In the genomic region with DNA sequence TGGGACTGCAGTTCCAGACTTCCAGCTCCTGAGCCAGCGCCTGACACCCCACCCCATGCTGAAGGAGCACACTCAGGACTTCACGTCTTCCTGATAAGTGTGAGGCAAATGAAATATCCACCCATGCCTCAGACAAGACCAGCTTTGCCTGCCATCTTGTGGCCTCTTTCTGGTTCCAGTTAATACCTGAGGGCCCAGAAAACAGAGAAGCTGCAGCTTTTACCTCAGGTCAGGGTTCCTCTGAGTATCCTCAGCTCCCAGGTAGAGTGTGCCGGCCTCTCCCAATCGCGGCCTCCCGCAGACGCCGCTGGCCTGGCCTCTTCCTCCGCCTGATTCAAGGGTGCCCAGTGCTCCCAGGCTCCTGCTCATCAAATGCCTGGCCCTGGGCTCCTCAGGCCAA, we compare ENCODE assay signal across 10 cellular contexts. TPM values are rescaled to one million over a fixed set of nuclear protein-coding genes. Genes with fewer than 3 reads are reported as not detected.
A peak's percentile ranks its signal among the peaks of the same experiment; 100 is the strongest.
DNase-seq lines count a peak whose midpoint lies in the region; ATAC-seq and TF ChIP-seq lines count a peak whose summit lies in the region.
"Had no signal": no experiment of that assay in that cellular context is flagged by ENCODE, and none has a peak within 500 bp of the region (broad histone marks: within the 10 kb centered on the region; RNA-seq: fewer than 3 reads in every experiment).

No MANE protein-coding gene starts in this region.

- no peak overlapping the region for H3K27ac ChIP-seq in right atrium auricular region

- H3K27me3 ChIP-seq in right atrium auricular region = no peaks in the 10 kb centered on the region

- no peaks in the 10 kb centered on the region for H3K36me3 ChIP-seq in right atrium auricular region

- peaks cover 0 to 10% of the 10 kb centered on the region in 2 donors for H3K4me1 ChIP-seq in right atrium auricular region

- H3K4me3 ChIP-seq in right atrium auricular region (no peak overlapping the region), foreskin fibroblast (ENCODE audit: low read depth in 1 of 2, low read length in 2 of 2) (no peak overlapping the region)

- ATAC-seq in left ventricle myocardium superior = peak; percentile 22
- peak; percentile 40 for ATAC-seq in esophagus mucosa
- ATAC-seq in HG03095 (IDR thresholded peaks at IDR 0.05; ENCODE audit: unreplicated experiment) = no peak
- no peak for ATAC-seq in HG03378 (IDR thresholded peaks at IDR 0.05; ENCODE audit: unreplicated experiment)

- TF ChIP-seq CTCF in right atrium auricular region (IDR thresholded peaks at IDR 0.05) = peak in 1 of 2 donors; percentile 39
- TF ChIP-seq CTCF in foreskin fibroblast (IDR thresholded peaks at IDR 0.05; ENCODE audit: low read depth, low read length) = no peak

- no peak for DNase-seq in left ventricle myocardium superior
- no peak for DNase-seq in right atrium auricular region (ENCODE audit: low spot score)
- peak; percentile 58 for DNase-seq in NOMO-1 treated with DMSO at 0.1 percent for 48 hours (lab: John Stamatoyannopoulos, UW; ENCODE audit: unreplicated experiment)
- DNase-seq in effector CD8-positive, alpha-beta T cell (lab: John Stamatoyannopoulos, UW) = no peak
- no peak for DNase-seq in foreskin fibroblast
- DNase-seq: activated B cell treated with CpG ODN at 0.5 μM for 24 hours had no signal

- no peaks in the 10 kb centered on the region for H3K9me3 ChIP-seq in right atrium auricular region

- intact Hi-C loops in left ventricle myocardium superior (cut with micrococcal nuclease) = no loop called here

RNA-seq across cellular contexts. Expression of gene KLHL6, which starts 5.1 kb away (rescaled TPM):
- total RNA-seq in left ventricle myocardium superior = 0.87 TPM
- 1 to 10 TPM in 1 of 2 donors, under 1 TPM in 1; 0.41 to 1.4 TPM for total RNA-seq in right atrium auricular region
- total RNA-seq in esophagus mucosa = 0.76 TPM
- total RNA-seq: G401 had no signal

Comparison
In these comparisons a context has a peak if more than half of its experiments do, and no peak if none do; other contexts are left out.
1. ATAC-seq: peak in left ventricle myocardium superior (single experiment) and esophagus mucosa (single experiment); none in HG03095 (single experiment) and HG03378 (single experiment).